In the genomic region with DNA sequence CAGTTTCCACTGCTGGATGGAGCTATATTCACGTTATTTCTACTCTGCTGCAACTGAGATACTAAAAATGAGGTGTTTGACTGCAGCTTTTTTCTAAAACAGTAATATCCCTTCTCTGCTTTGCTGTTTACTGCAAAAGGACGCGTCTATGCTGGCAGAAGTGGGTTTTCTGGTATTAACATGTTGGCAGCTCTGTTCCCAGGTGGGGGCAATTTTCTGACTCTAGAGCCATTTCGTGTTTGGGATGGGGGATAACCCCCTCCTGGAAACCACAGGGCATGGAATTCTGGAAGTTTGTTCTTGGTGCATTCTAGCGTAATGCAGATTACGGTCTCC, we compare ENCODE assay signal across 9 cellular contexts. TPM values are rescaled to one million over a fixed set of nuclear protein-coding genes. Genes with fewer than 3 reads are reported as not detected.
DNase-seq lines count a peak whose midpoint lies in the region; ATAC-seq and TF ChIP-seq lines count a peak whose summit lies in the region.
"Had no signal": no experiment of that assay in that cellular context is flagged by ENCODE, and none has a peak within 500 bp of the region (broad histone marks: within the 10 kb centered on the region; RNA-seq: fewer than 3 reads in every experiment).

No MANE protein-coding gene starts in this region.

- DNase-seq in activated naive CD4-positive, alpha-beta T cell treated with anti-CD3 and anti-CD28 coated beads for 36 hours = no peak
- DNase-seq in activated naive CD4-positive, alpha-beta T cell (lab: John Stamatoyannopoulos, UW) = no peak
- no peak for DNase-seq in activated T-helper 1 cell treated with anti-CD3 and anti-CD28 coated beads, Interleukin-12 subunit alpha, Interleukin-12 subunit beta, Interleukin-2, Interleukin-4 antibody, amounts not matched to agents 30 ng/mL and 10 ng/mL and 1 ng/mL, durations not matched to agents 14 hours and 24 hours and 36 hours (ENCODE audit: low spot score)
- DNase-seq in lower lobe of right lung = no peak
- DNase-seq in tibial artery = no peak
- DNase-seq in erythroblast (lab: John Stamatoyannopoulos, UW) = no peak
- no peak for DNase-seq in H7
- DNase-seq in NCI-H345 treated with DMSO at 0.1 percent for 48 hours (lab: John Stamatoyannopoulos, UW; ENCODE audit: unreplicated experiment) = no peak
- DNase-seq: NCI-H2081 treated with DMSO at 0.1 percent for 48 hours had no signal

- TF ChIP-seq POLR2A in erythroblast (IDR thresholded peaks at IDR 0.05; ENCODE audit: low read length) = no peak

- peak overlapping the region; percentile 99 for H3K27ac Mint-ChIP-seq in activated naive CD4-positive, alpha-beta T cell treated with anti-CD3 and anti-CD28 coated beads for 36 hours
- peak overlapping the region; percentile 96 for H3K27ac Mint-ChIP-seq in activated T-helper 1 cell treated with anti-CD3 and anti-CD28 coated beads, Interleukin-12 subunit alpha, Interleukin-12 subunit beta, Interleukin-2, Interleukin-4 antibody, amounts not matched to agents 30 ng/mL and 10 ng/mL and 1 ng/mL, durations not matched to agents 14 hours and 24 hours and 36 hours

- peaks cover 23% of the 10 kb centered on the region for H3K36me3 ChIP-seq in lower lobe of right lung
- H3K36me3 ChIP-seq in tibial artery = peaks cover 0 to 13% (median 0%) of the 10 kb centered on the region in 3 donors
- peaks cover 5% of the 10 kb centered on the region for H3K36me3 ChIP-seq in H7 (replicated peaks; ENCODE audit: control insufficient read depth, insufficient read depth, low read length)

- no peak for ATAC-seq in lower lobe of right lung

- H3K4me3 ChIP-seq in lower lobe of right lung = peak overlapping the region; percentile 90
- H3K4me3 ChIP-seq in tibial artery = no peak overlapping the region
- H3K4me3 ChIP-seq in H7 (ENCODE audit: insufficient read depth, low read depth, low read length) = no peak overlapping the region

- intact Hi-C loops in activated naive CD4-positive, alpha-beta T cell treated with anti-CD3 and anti-CD28 coated beads for 36 hours (cut with micrococcal nuclease) = no loop called here
- intact Hi-C loops in activated T-helper 1 cell treated with anti-CD3 and anti-CD28 coated beads, Interleukin-12 subunit alpha, Interleukin-12 subunit beta, Interleukin-2, Interleukin-4 antibody, amounts not matched to agents 30 ng/mL and 10 ng/mL and 1 ng/mL, durations not matched to agents 14 hours and 24 hours and 36 hours (cut with micrococcal nuclease) = no loop called here
- intact Hi-C loops in lower lobe of right lung (cut with DNase I) (no loop called here), tibial artery (cut with DNase I; ENCODE audit: low total_unique reads) (no loop called here)

- TF ChIP-seq CTCF in lower lobe of right lung (IDR thresholded peaks at IDR 0.05) (no peak), tibial artery (IDR thresholded peaks at IDR 0.05) (no peak)

- H3K36me3 Mint-ChIP-seq in activated naive CD4-positive, alpha-beta T cell treated with anti-CD3 and anti-CD28 coated beads for 36 hours (ENCODE audit: low read depth) = peaks cover 65% of the 10 kb centered on the region
- H3K36me3 Mint-ChIP-seq in activated T-helper 1 cell treated with anti-CD3 and anti-CD28 coated beads, Interleukin-12 subunit alpha, Interleukin-12 subunit beta, Interleukin-2, Interleukin-4 antibody, amounts not matched to agents 30 ng/mL and 10 ng/mL and 1 ng/mL, durations not matched to agents 14 hours and 24 hours and 36 hours (ENCODE audit: low read depth) = peaks cover 50% of the 10 kb centered on the region

- H3K4me1 ChIP-seq in lower lobe of right lung (peaks cover 89% of the 10 kb centered on the region), tibial artery (peaks cover 5 to 92% (median 90%) of the 10 kb centered on the region in 4 donors)

- H3K27me3 Mint-ChIP-seq in activated naive CD4-positive, alpha-beta T cell treated with anti-CD3 and anti-CD28 coated beads for 36 hours (ENCODE audit: low read depth) = no peaks in the 10 kb centered on the region
- no peaks in the 10 kb centered on the region for H3K27me3 Mint-ChIP-seq in activated T-helper 1 cell treated with anti-CD3 and anti-CD28 coated beads, Interleukin-12 subunit alpha, Interleukin-12 subunit beta, Interleukin-2, Interleukin-4 antibody, amounts not matched to agents 30 ng/mL and 10 ng/mL and 1 ng/mL, durations not matched to agents 14 hours and 24 hours and 36 hours (ENCODE audit: insufficient read depth)

- H3K27me3 ChIP-seq in lower lobe of right lung (ENCODE audit: low read depth) (no peaks in the 10 kb centered on the region), tibial artery (no peaks in the 10 kb centered on the region), H7 (ENCODE audit: control insufficient read depth, insufficient read depth, low read length) (no peaks in the 10 kb centered on the region)

- peaks cover 77% of the 10 kb centered on the region for H3K4me1 Mint-ChIP-seq in activated naive CD4-positive, alpha-beta T cell treated with anti-CD3 and anti-CD28 coated beads for 36 hours (ENCODE audit: low read depth)
- peaks cover 69% of the 10 kb centered on the region for H3K4me1 Mint-ChIP-seq in activated T-helper 1 cell treated with anti-CD3 and anti-CD28 coated beads, Interleukin-12 subunit alpha, Interleukin-12 subunit beta, Interleukin-2, Interleukin-4 antibody, amounts not matched to agents 30 ng/mL and 10 ng/mL and 1 ng/mL, durations not matched to agents 14 hours and 24 hours and 36 hours (ENCODE audit: low read depth)

- H3K4me3 Mint-ChIP-seq in activated naive CD4-positive, alpha-beta T cell treated with anti-CD3 and anti-CD28 coated beads for 36 hours = peak overlapping the region; percentile 86
- H3K4me3 Mint-ChIP-seq in activated T-helper 1 cell treated with anti-CD3 and anti-CD28 coated beads, Interleukin-12 subunit alpha, Interleukin-12 subunit beta, Interleukin-2, Interleukin-4 antibody, amounts not matched to agents 30 ng/mL and 10 ng/mL and 1 ng/mL, durations not matched to agents 14 hours and 24 hours and 36 hours = peak overlapping the region; percentile 96

- CTCF ChIA-PET in activated naive CD4-positive, alpha-beta T cell treated with anti-CD3 and anti-CD28 coated beads for 36 hours (lab: Charles Lee) = interaction anchor here (1.1 to 4.1 kb wide), 6 partner anchors 9 to 81 kb away, joined by 4 to 25 read pairs (median 9); a partner anchor contains a TSS

- H3K9me3 ChIP-seq in lower lobe of right lung (no peaks in the 10 kb centered on the region), tibial artery (no peaks in the 10 kb centered on the region)

- no peaks in the 10 kb centered on the region for H3K9me3 Mint-ChIP-seq in activated naive CD4-positive, alpha-beta T cell treated with anti-CD3 and anti-CD28 coated beads for 36 hours
- H3K9me3 Mint-ChIP-seq in activated T-helper 1 cell treated with anti-CD3 and anti-CD28 coated beads, Interleukin-12 subunit alpha, Interleukin-12 subunit beta, Interleukin-2, Interleukin-4 antibody, amounts not matched to agents 30 ng/mL and 10 ng/mL and 1 ng/mL, durations not matched to agents 14 hours and 24 hours and 36 hours = no peaks in the 10 kb centered on the region

- H3K27ac ChIP-seq in lower lobe of right lung (peak overlapping the region; percentile 93), tibial artery (peak overlapping the region; percentile 65 to 93)

RNA-seq across cellular contexts. Expression of a gene that starts 4.9 kb away (rescaled TPM):
- total RNA-seq in activated naive CD4-positive, alpha-beta T cell treated with anti-CD3 and anti-CD28 coated beads for 36 hours = 100 to 1,000 TPM; 293 to 295 TPM
- total RNA-seq in activated T-helper 1 cell treated with anti-CD3 and anti-CD28 coated beads, Interleukin-12 subunit alpha, Interleukin-12 subunit beta, Interleukin-2, Interleukin-4 antibody, amounts not matched to agents 30 ng/mL and 10 ng/mL and 1 ng/mL, durations not matched to agents 14 hours and 24 hours and 36 hours = 249 and 250 TPM in 2 replicates
- total RNA-seq in lower lobe of right lung = 101 TPM
- total RNA-seq in H7 (2014; rRNA removed; shearing (Covaris generic)) = 73.8 and 82.1 TPM in 2 replicates

RNA-seq across cellular contexts. Expression of a gene that starts 17.9 kb away (rescaled TPM):
- 10 to 100 TPM; 56.2 to 61.9 TPM for total RNA-seq in activated naive CD4-positive, alpha-beta T cell treated with anti-CD3 and anti-CD28 coated beads for 36 hours
- total RNA-seq in activated T-helper 1 cell treated with anti-CD3 and anti-CD28 coated beads, Interleukin-12 subunit alpha, Interleukin-12 subunit beta, Interleukin-2, Interleukin-4 antibody, amounts not matched to agents 30 ng/mL and 10 ng/mL and 1 ng/mL, durations not matched to agents 14 hours and 24 hours and 36 hours = 124 and 129 TPM in 2 replicates
- total RNA-seq in lower lobe of right lung = 66.9 TPM
- total RNA-seq in H7 (2014; rRNA removed; shearing (Covaris generic)) = 29.1 and 32.2 TPM in 2 replicates

RNA-seq across cellular contexts. Expression of a gene that starts 32.1 kb away (rescaled TPM):
- 1 to 10 TPM; 4.1 to 5.4 TPM for total RNA-seq in activated naive CD4-positive, alpha-beta T cell treated with anti-CD3 and anti-CD28 coated beads for 36 hours
- total RNA-seq in activated T-helper 1 cell treated with anti-CD3 and anti-CD28 coated beads, Interleukin-12 subunit alpha, Interleukin-12 subunit beta, Interleukin-2, Interleukin-4 antibody, amounts not matched to agents 30 ng/mL and 10 ng/mL and 1 ng/mL, durations not matched to agents 14 hours and 24 hours and 36 hours = 9.2 and 9.4 TPM in 2 replicates
- total RNA-seq in lower lobe of right lung = 37.7 TPM
- 23.6 and 30.2 TPM in 2 replicates for total RNA-seq in H7 (2014; rRNA removed; shearing (Covaris generic))
